In genomic region chr14:104801284-104802119, GRCh38 we compare ENCODE assay signal across 8 cellular contexts. TPM values are rescaled to one million over a fixed set of nuclear protein-coding genes. Genes with fewer than 3 reads are reported as not detected.
DNase-seq lines count a peak whose midpoint lies in the region; ATAC-seq and TF ChIP-seq lines count a peak whose summit lies in the region.

No MANE protein-coding gene starts in this region.

- no peaks in the 10 kb centered on the region for H3K9me3 ChIP-seq in BLaER1
- no peaks in the 10 kb centered on the region for H3K9me3 ChIP-seq in naive thymus-derived CD4-positive, alpha-beta T cell (ENCODE audit: control insufficient read depth in 2 of 3, low read length in 3 of 3)

- ATAC-seq in naive thymus-derived CD4-positive, alpha-beta T cell, result no peak
- no peak for ATAC-seq in GM19455 (IDR thresholded peaks at IDR 0.05; ENCODE audit: unreplicated experiment)

- TF ChIP-seq CTCF in LNCaP clone FGC (IDR thresholded peaks at IDR 0.05; ENCODE audit: control insufficient read depth, extremely low read depth, insufficient read depth), result 0 out of 2 replicates have a peak, but pooled peaks have one; percentile 18
- TF ChIP-seq CTCF in coronary artery (IDR thresholded peaks at IDR 0.05), result no peak

- H3K4me1 Mint-ChIP-seq in naive thymus-derived CD4-positive, alpha-beta T cell, result peaks cover 13 to 41% (median 26%) of the 10 kb centered on the region in 7 donors

- H4K20me1 ChIP-seq in BLaER1, result peaks cover 45% of the 10 kb centered on the region

- H3K27me3 ChIP-seq in BLaER1, result peaks cover 24% of the 10 kb centered on the region; the same call in 1 of the 2 replicates
- no peaks in the 10 kb centered on the region for H3K27me3 ChIP-seq in naive thymus-derived CD4-positive, alpha-beta T cell (ENCODE audit: control insufficient read depth in 2 of 2, insufficient read depth in 2 of 2, low read length in 2 of 2)

- CTCF ChIA-PET in naive thymus-derived CD4-positive, alpha-beta T cell (lab: Charles Lee), result interaction anchor here (0.6 to 1.9 kb wide), 3 partner anchors 24 to 33 kb away, joined by 3 to 4 read pairs (median 4); no protein-coding TSS in a partner anchor

- POLR2A ChIA-PET in naive thymus-derived CD4-positive, alpha-beta T cell (lab: Charles Lee), result interaction anchor here (1.0 to 2.3 kb wide), 9 partner anchors 13 to 136 kb away, joined by 3 to 24 read pairs (median 4); partner anchors contain the start of gene SIVA1

- intact Hi-C loops in naive thymus-derived CD4-positive, alpha-beta T cell (cut with micrococcal nuclease), result loop anchor here in 1 of 2 donors (2.0 kb wide), 1 partner anchor 63 kb away; the partner anchor contains the start of gene CEP170B

- peak overlapping the region in 6 of 9 donors; percentile 41 to 83 (median 70) for H3K27ac Mint-ChIP-seq in naive thymus-derived CD4-positive, alpha-beta T cell

- peaks cover 0 to 3% (median 0%) of the 10 kb centered on the region in 11 donors for H3K9me3 Mint-ChIP-seq in naive thymus-derived CD4-positive, alpha-beta T cell

- peak overlapping the region; percentile 77 to 91 (median 84) for H3K4me3 Mint-ChIP-seq in naive thymus-derived CD4-positive, alpha-beta T cell

- H3K9ac ChIP-seq in BLaER1, result peak overlapping the region; percentile 76

- peaks cover 89% of the 10 kb centered on the region for H3K4me1 ChIP-seq in BLaER1
- peaks cover 15 to 20% of the 10 kb centered on the region in 2 donors for H3K4me1 ChIP-seq in naive thymus-derived CD4-positive, alpha-beta T cell (ENCODE audit: control insufficient read depth in 2 of 2, insufficient read depth in 2 of 2, low read length in 2 of 2)

- H3K36me3 ChIP-seq in BLaER1, result no peaks in the 10 kb centered on the region
- no peaks in the 10 kb centered on the region for H3K36me3 ChIP-seq in naive thymus-derived CD4-positive, alpha-beta T cell (ENCODE audit: control insufficient read depth in 2 of 3, insufficient read depth in 3 of 3, low read length in 3 of 3)

- peak overlapping the region; percentile 76 for H3K4me3 ChIP-seq in BLaER1
- peak overlapping the region; percentile 63 for H3K4me3 ChIP-seq in LNCaP clone FGC (ENCODE audit: low read depth, low read length)
- peak overlapping the region; percentile 79 for H3K4me3 ChIP-seq in coronary artery
- peak overlapping the region; percentile 77 for H3K4me3 ChIP-seq in naive thymus-derived CD4-positive, alpha-beta T cell (ENCODE audit: low read length)

- H3K27me3 Mint-ChIP-seq in naive thymus-derived CD4-positive, alpha-beta T cell, result peaks cover 0 to 2% (median 0%) of the 10 kb centered on the region in 5 donors

- peak overlapping the region; percentile 98 for H3K4me2 ChIP-seq in BLaER1

- H3K27ac ChIP-seq in BLaER1 (peak overlapping the region; percentile 78), coronary artery (peak overlapping the region; percentile 43 to 99)
- H3K27ac ChIP-seq in naive thymus-derived CD4-positive, alpha-beta T cell (ENCODE audit: low read depth, low read length), result peak overlapping the region; percentile 67

- H3K36me3 Mint-ChIP-seq in naive thymus-derived CD4-positive, alpha-beta T cell, result no peaks in the 10 kb centered on the region

- DNase-seq in LNCaP clone FGC (ENCODE audit: low read depth) (no peak), coronary artery (ENCODE audit: low spot score) (no peak), NCI-H2227 (lab: John Stamatoyannopoulos, UW; ENCODE audit: unreplicated experiment) (no peak), Kasumi-1 (lab: John Stamatoyannopoulos, UW) (no peak)
- no peak for DNase-seq in naive thymus-derived CD4-positive, alpha-beta T cell
- no peak for DNase-seq in stimulated activated CD4-positive, alpha-beta T cell treated with anti-CD3 and anti-CD28 coated beads, Interleukin-4, amount 100 ng/mL, for 24 hours

RNA-seq across cellular contexts. Expression of gene ZBTB42, which starts 0.6 kb away (rescaled TPM):
- 10 to 100 TPM in 1 of 5 experiments, 1 to 10 TPM in 4; 3.5 to 11.3 (median 5.5) TPM for total RNA-seq in naive thymus-derived CD4-positive, alpha-beta T cell
- polyA plus RNA-seq in naive thymus-derived CD4-positive, alpha-beta T cell, result 1 to 10 TPM; 2.1 TPM

RNA-seq across cellular contexts. Expression of gene AKT1, which starts 6.0 kb away (rescaled TPM):
- 100 to 1,000 TPM in 1 of 5 experiments, 10 to 100 TPM in 4; 70.4 to 131 (median 88.9) TPM for total RNA-seq in naive thymus-derived CD4-positive, alpha-beta T cell
- polyA plus RNA-seq in naive thymus-derived CD4-positive, alpha-beta T cell, result 10 to 100 TPM in 1 of 2 donors, 1 to 10 TPM in 1; 6.8 to 12.3 TPM

RNA-seq across cellular contexts. Expression of gene SIVA1, which starts 48.6 kb away (rescaled TPM):
- total RNA-seq in naive thymus-derived CD4-positive, alpha-beta T cell, result 10 to 100 TPM; 61.4 to 97.7 (median 77.4) TPM
- polyA plus RNA-seq in naive thymus-derived CD4-positive, alpha-beta T cell, result 100 to 1,000 TPM; 269 to 276 TPM
